In genomic region chr7:7968544-7969305, GRCh38 we compare ENCODE assay signal across 8 cellular contexts. TPM values are rescaled to one million over a fixed set of nuclear protein-coding genes. Genes with fewer than 3 reads are reported as not detected.
DNase-seq lines count a peak whose midpoint lies in the region; ATAC-seq and TF ChIP-seq lines count a peak whose summit lies in the region.

GLCCI1 (plus strand) TSS chr7:7968796; CDS start chr7:7969351, 555 bp downstream.

- TF ChIP-seq CTCF in PC-3 (conservative IDR thresholded peaks at IDR 0.05; ENCODE audit: low read depth, low read length) (no peak), epithelial cell of proximal tubule (conservative IDR thresholded peaks at IDR 0.05; ENCODE audit: low read depth, low read length) (no peak)

- H3K27ac ChIP-seq in PC-3 (ENCODE audit: low read length) = peak within 1 kb of the TSS; percentile 70

- BruUV-seq in PC-3 (replicated peaks; lab: Mats Ljungman, UMichigan) = no TSS peak

- no peak for TF ChIP-seq RAD21 in Ishikawa (IDR thresholded peaks at IDR 0.05; ENCODE audit: low read depth)

- peak; percentile 78 for ATAC-seq in GM21576 (IDR thresholded peaks at IDR 0.05; ENCODE audit: unreplicated experiment)
- ATAC-seq in PC-3 = peak; percentile 87

- H3K9ac ChIP-seq in PC-3 (ENCODE audit: low read length) = peak within 1 kb of the TSS; percentile 81

- H4K20me1 ChIP-seq in PC-3 (ENCODE audit: low read length) = peaks cover 14% of the 10 kb centered on the region; the same call in 1 of the 2 replicates

- no peaks in the 10 kb centered on the region for H3K27me3 ChIP-seq in PC-3 (ENCODE audit: low read length)

- DNase-seq in DMS114 treated with DMSO at 0.1 percent for 48 hours (lab: John Stamatoyannopoulos, UW; ENCODE audit: unreplicated experiment) (peak; percentile 96), PC-3 (peak; percentile 96), activated T-cell treated with anti-CD3 and anti-CD28 coated beads for 48 hours (ENCODE audit: low read depth) (peak; percentile 92), epithelial cell of proximal tubule (ENCODE audit: low read depth) (peak; percentile 80), mucosa of gallbladder (ENCODE audit: low spot score) (peak; percentile 96)
- peak; percentile 92 to 96 for DNase-seq in stimulated activated CD8-positive, alpha-beta memory T cell treated with anti-CD3 and anti-CD28 coated beads, Interleukin-4, amount 100 ng/mL, for 4 hours (ENCODE audit: low read depth in 2 of 2, low spot score in 1 of 2)

- peaks cover 35% of the 10 kb centered on the region for H3K4me1 ChIP-seq in PC-3 (ENCODE audit: insufficient read depth, low read length)

- H3K79me2 ChIP-seq in PC-3 (ENCODE audit: low read length) = peaks cover 42% of the 10 kb centered on the region

- POLR2A ChIA-PET in PC-3 (lab: Charles Lee; ENCODE audit: unreplicated experiment) = interaction anchor here (0.6 to 1.8 kb wide), 5 partner anchors 11 to 207 kb away, joined by 3 to 11 read pairs (median 4); no protein-coding TSS in a partner anchor

- peak within 1 kb of the TSS; percentile 91 for H2AFZ ChIP-seq in PC-3 (ENCODE audit: low read length)

- no peaks in the 10 kb centered on the region for H3K9me2 ChIP-seq in PC-3 (replicated peaks; ENCODE audit: low read length)

- intact Hi-C loops in PC-3 (cut with micrococcal nuclease) = loop anchor here (1.0 to 2.0 kb wide), 6 partner anchors 11 to 328 kb away; partner anchors contain the start of gene UMAD1

- CTCF ChIA-PET in PC-3 (lab: Charles Lee) = interaction anchor here (1.5 kb wide), 1 partner anchor 11 kb away, joined by 7 read pairs; no protein-coding TSS in a partner anchor

- H3K4me3 ChIP-seq in PC-3 (ENCODE audit: low read length) = peak within 1 kb of the TSS; percentile 88
- H3K4me3 ChIP-seq in epithelial cell of proximal tubule (ENCODE audit: low read depth, low read length) = peak within 1 kb of the TSS; percentile 82

- no peaks in the 10 kb centered on the region for H3K36me3 ChIP-seq in PC-3 (ENCODE audit: low read depth, low read length)

- H3K4me2 ChIP-seq in PC-3 (ENCODE audit: low read length) = peak within 1 kb of the TSS; percentile 90

- no peaks in the 10 kb centered on the region for H3K9me3 ChIP-seq in PC-3 (ENCODE audit: low read length)

- TF ChIP-seq EP300 in Ishikawa (IDR thresholded peaks at IDR 0.05; ENCODE audit: borderline replicate concordance) = no peak; the same call in 1 of the 2 replicates

- no peaks in the 10 kb centered on the region for H3F3A ChIP-seq in PC-3 (ENCODE audit: low read length, unreplicated experiment)

TF ChIP-seq in Ishikawa, 13 proteins besides CTCF, POLR2A, EP300 and RAD21:
- 0 out of 2 replicates have a peak, but pooled peaks have one; percentile 9 for TF ChIP-seq YY1 (IDR thresholded peaks at IDR 0.05; ENCODE audit: low read depth)
- no peak for TF ChIP-seq CREB1 (IDR thresholded peaks at IDR 0.05; ENCODE audit: low read depth)
- TF ChIP-seq TAF1 (IDR thresholded peaks at IDR 0.05; ENCODE audit: low read depth) = peak; percentile 85
- no peak for TF ChIP-seq NFIC (IDR thresholded peaks at IDR 0.05)
- TF ChIP-seq REST (IDR thresholded peaks at IDR 0.05; ENCODE audit: low read depth) = no peak
- TF ChIP-seq MAX (IDR thresholded peaks at IDR 0.05) = peak; percentile 56; the same call in 1 of the 2 replicates
- TF ChIP-seq ZBTB7A (IDR thresholded peaks at IDR 0.05; ENCODE audit: low read depth) = 0 out of 2 replicates have a peak, but pooled peaks have one; percentile 54
- TF ChIP-seq CEBPB (IDR thresholded peaks at IDR 0.05) = no peak
- 0 out of 2 replicates have a peak, but pooled peaks have one; percentile 5 for TF ChIP-seq TEAD4 (IDR thresholded peaks at IDR 0.05)
- no peak for TF ChIP-seq FOXM1 (IDR thresholded peaks at IDR 0.05; ENCODE audit: borderline replicate concordance, low read depth)
- 0 out of 2 replicates have a peak, but pooled peaks have one; percentile 22 for TF ChIP-seq TCF12 (IDR thresholded peaks at IDR 0.05; ENCODE audit: low read depth)
- 0 out of 2 replicates have a peak, but pooled peaks have one; percentile 3 for TF ChIP-seq EGR1 (IDR thresholded peaks at IDR 0.05)
- peak; percentile 9; the same call in 1 of the 2 replicates for TF ChIP-seq USF1 (IDR thresholded peaks at IDR 0.05)

RNA-seq across cellular contexts. Expression of gene GLCCI1, which starts in this region (rescaled TPM):
- total RNA-seq in PC-3 (2014; rRNA removed) (7.8 and 8.5 TPM in 2 replicates), epithelial cell of proximal tubule (1.9 and 3.0 TPM in 2 replicates), mucosa of gallbladder (16.3 TPM)

Comparison
In these comparisons a context has a peak if more than half of its experiments do, and no peak if none do; other contexts are left out.
1. Peak in every context shown above with its lines: DNase-seq, ATAC-seq, H3K4me3 ChIP-seq and H3K27ac ChIP-seq.